ENCODE assay signal across 1 cellular context in genomic region chr22:26556904-26557303, GRCh38.
A peak's percentile ranks its signal among the peaks of the same experiment; 100 is the strongest.
TF ChIP-seq lines count a peak whose summit lies in the region.

No MANE protein-coding gene starts in this region.

TF ChIP-seq in liver, 16 proteins besides CTCF, POLR2A, EP300 and RAD21 (continued from another document):
- peak; percentile 72 to 88 for TF ChIP-seq HNF4A (conservative IDR thresholded peaks at IDR 0.05)
- TF ChIP-seq JUND (IDR thresholded peaks at IDR 0.05), result peak in 1 of 2 donors; percentile 72
- TF ChIP-seq EGR1 (IDR thresholded peaks at IDR 0.05; ENCODE audit: low read depth in 2 of 2), result peak in 1 of 2 donors; percentile 67
- TF ChIP-seq YY1 (IDR thresholded peaks at IDR 0.05), result peak; percentile 88
- TF ChIP-seq MAX (IDR thresholded peaks at IDR 0.05), result peak; percentile 98
- peak; percentile 95 for TF ChIP-seq FOXA2 (IDR thresholded peaks at IDR 0.05)
TF ChIP-seq in liver: peak in this region for 14.
